13 cellular contexts compared by ENCODE assay signal in the genomic region with DNA sequence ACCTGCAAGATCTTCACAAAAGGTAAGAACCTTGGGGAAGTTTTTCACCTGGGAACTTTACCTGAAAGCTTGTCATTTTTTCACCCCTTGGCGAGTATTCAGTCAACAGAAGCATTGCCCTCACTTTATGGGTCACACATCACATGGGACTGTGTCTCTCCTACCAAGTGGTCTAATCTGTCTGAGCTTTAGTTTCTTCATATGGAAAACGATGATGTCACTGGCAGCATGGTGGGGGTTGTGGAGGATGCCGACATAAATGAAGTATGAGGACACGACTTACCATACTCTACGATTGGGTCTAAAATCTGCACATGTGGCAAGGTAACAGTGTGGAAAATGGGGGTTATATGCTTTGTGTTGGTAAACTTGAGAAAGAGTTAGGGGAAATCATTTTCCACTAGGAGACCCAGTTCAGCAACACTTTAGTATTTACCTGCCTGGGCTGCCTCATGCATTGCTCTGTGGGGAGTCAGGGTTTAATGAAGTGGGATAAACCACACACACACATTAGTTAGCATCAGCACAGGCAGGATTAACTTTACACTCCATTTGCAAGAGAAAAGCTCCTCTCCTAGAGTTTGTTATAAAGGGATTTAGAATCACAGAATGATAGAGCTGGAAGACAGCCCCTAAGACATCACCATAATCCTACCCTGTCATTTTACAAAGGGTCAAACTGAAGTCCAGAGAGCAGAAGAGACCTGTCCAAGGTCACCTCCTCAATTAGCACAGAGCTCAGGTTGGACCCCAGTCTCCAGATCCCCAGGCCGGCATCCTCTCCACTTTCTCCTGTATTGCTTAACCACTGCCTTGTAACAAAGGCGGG. TPM values are rescaled to one million over a fixed set of nuclear protein-coding genes. Genes with fewer than 3 reads are reported as not detected.
DNase-seq lines count a peak whose midpoint lies in the region; TF ChIP-seq lines count a peak whose summit lies in the region.
"Had no signal": no experiment of that assay in that cellular context is flagged by ENCODE, and none has a peak within 500 bp of the region (broad histone marks: within the 10 kb centered on the region; RNA-seq: fewer than 3 reads in every experiment).

No MANE protein-coding gene starts in this region.

- H3K4me1 ChIP-seq in DOHH2 (ENCODE audit: control insufficient read depth, low read length) (peaks cover 18% of the 10 kb centered on the region), HUES64 (ENCODE audit: insufficient read depth, low read length) (peaks cover 22% of the 10 kb centered on the region), iPS-20b (ENCODE audit: insufficient read depth, low read length) (peaks cover 19% of the 10 kb centered on the region)
- H3K4me1 ChIP-seq: A549 had no signal

- H3K27ac ChIP-seq in DOHH2 (ENCODE audit: low read depth, low read length) (no peak overlapping the region), HUES64 (ENCODE audit: low read depth, low read length) (peak overlapping the region; percentile 67; the same call in 1 of the 2 replicates), WERI-Rb-1 (peak overlapping the region; percentile 66), iPS-20b (ENCODE audit: low read length) (no peak overlapping the region)
- H3K27ac ChIP-seq: A549 had no signal

- H3K9me2 ChIP-seq in DOHH2 (replicated peaks; ENCODE audit: control insufficient read depth, low read length) = no peaks in the 10 kb centered on the region

- H3K36me3 ChIP-seq in DOHH2 (ENCODE audit: control insufficient read depth, low read length) (no peaks in the 10 kb centered on the region), HUES64 (ENCODE audit: insufficient read depth, low read length) (no peaks in the 10 kb centered on the region), WERI-Rb-1 (no peaks in the 10 kb centered on the region), iPS-20b (ENCODE audit: insufficient read depth, low read depth, low read length) (no peaks in the 10 kb centered on the region)

- no peaks in the 10 kb centered on the region for H3K27me3 ChIP-seq in DOHH2 (ENCODE audit: control insufficient read depth, low read length)
- 0 out of 2 replicates have a peak, but pooled peaks cover 3% of the 10 kb centered on the region for H3K27me3 ChIP-seq in HUES64 (ENCODE audit: insufficient read depth, low read length)
- H3K27me3 ChIP-seq in WERI-Rb-1 (ENCODE audit: insufficient read depth, low read depth, severe bottlenecking) = no peaks in the 10 kb centered on the region
- H3K27me3 ChIP-seq in iPS-20b (ENCODE audit: insufficient read depth, low read length) = no peaks in the 10 kb centered on the region; the same call in 1 of the 2 replicates

- H3K9me3 ChIP-seq in DOHH2 (ENCODE audit: control insufficient read depth, insufficient read depth, low read length) = no peaks in the 10 kb centered on the region
- no peaks in the 10 kb centered on the region for H3K9me3 ChIP-seq in HUES64 (ENCODE audit: insufficient read depth, low read depth, low read length)
- no peaks in the 10 kb centered on the region for H3K9me3 ChIP-seq in WERI-Rb-1 (ENCODE audit: severe bottlenecking)
- H3K9me3 ChIP-seq in iPS-20b (ENCODE audit: insufficient read depth, low read depth, low read length) = no peaks in the 10 kb centered on the region
- H3K9me3 ChIP-seq: A549 had no signal

- WGBS in HUES64 = 45% methylated on average over 7 of the region's 7 CpGs

- peaks cover 8% of the 10 kb centered on the region; the same call in 1 of the 2 replicates for H3F3A ChIP-seq in DOHH2 (ENCODE audit: control insufficient read depth, insufficient read depth)

- H3K4me3 ChIP-seq in DOHH2 (ENCODE audit: low read length) = peak overlapping the region; percentile 33
- 0 out of 2 replicates have a peak overlapping the region, but pooled peaks have one; percentile 4 for H3K4me3 ChIP-seq in HUES64 (ENCODE audit: low read length)
- peak overlapping the region; percentile 21 for H3K4me3 ChIP-seq in WERI-Rb-1 (ENCODE audit: low read depth, low read length)
- peak overlapping the region; percentile 37 for H3K4me3 ChIP-seq in iPS-20b (ENCODE audit: low read length)
- H3K4me3 ChIP-seq: A549 had no signal

- no peak for TF ChIP-seq CTCF in DOHH2 (IDR thresholded peaks at IDR 0.05; ENCODE audit: low read depth, low read length, poor library complexity, severe bottlenecking)
- TF ChIP-seq CTCF in WERI-Rb-1 (IDR thresholded peaks at IDR 0.05; ENCODE audit: low read depth, low read length) = no peak

- H3K9ac ChIP-seq in HUES64 (ENCODE audit: low read depth, low read length) (no peak overlapping the region), iPS-20b (ENCODE audit: low read depth, low read length) (no peak overlapping the region)

- DNase-seq in WERI-Rb-1 (peak; percentile 67), CD1c-positive myeloid dendritic cell (ENCODE audit: extremely low spot score) (no peak)
- no peak for DNase-seq in activated CD4-positive, alpha-beta T cell treated with anti-CD3 and anti-CD28 coated beads, Interleukin-2, amount 50 U/mL, for 4 hours
- DNase-seq in stimulated activated CD4-positive, alpha-beta T cell treated with anti-CD3 and anti-CD28 coated beads, Interleukin-1b, Interleukin-23, amount 100 ng/mL, for 48 hours = no peak
- DNase-seq: CD4-positive, CD25-positive, alpha-beta regulatory T cell; DMS79 treated with DMSO at 0.1 percent for 48 hours; GDM1; NCI-H146; NCI-H748 treated with DMSO at 0.1 percent for 48 hours had no signal

- H4K20me1 ChIP-seq in DOHH2 (ENCODE audit: control insufficient read depth, insufficient read depth, low read depth, low read length) = no peaks in the 10 kb centered on the region

- H3K79me2 ChIP-seq in DOHH2 (ENCODE audit: control insufficient read depth, low read length) = no peaks in the 10 kb centered on the region

- peak overlapping the region; percentile 54 for H3K4me2 ChIP-seq in DOHH2 (ENCODE audit: low read length)
- H3K4me2 ChIP-seq: A549 had no signal

RNA-seq across cellular contexts. Expression of a gene that starts 19.8 kb away (rescaled TPM):
- polyA plus RNA-seq in HUES64 (2013, experiment 1 of 2) = 1.6 TPM
- polyA plus RNA-seq in HUES64 (2013, experiment 2 of 2) = 3.3 TPM
- polyA plus RNA-seq: A549 had no signal

Comparison
In these comparisons a context has a peak if more than half of its experiments do, and no peak if none do; other contexts are left out.
1. H3K27ac ChIP-seq: peak in HUES64 (single experiment) and WERI-Rb-1 (single experiment); none in DOHH2 (single experiment) and iPS-20b (single experiment).
2. Peak in every context shown above with its lines, with median percentiles within 50 percentile points of each other: H3K4me3 ChIP-seq.